ENCODE assay signal across 17 cellular contexts in genomic region chr9:42388846-42389245, GRCh38.
DNase-seq lines count a peak whose midpoint lies in the region; ATAC-seq, FAIRE-seq and TF ChIP-seq lines count a peak whose summit lies in the region.
"Had no signal": no experiment of that assay in that cellular context is flagged by ENCODE, and none has a peak within 500 bp of the region (broad histone marks: within the 10 kb centered on the region; RNA-seq: fewer than 3 reads in every experiment).

No MANE protein-coding gene starts in this region.

- no peak for TF ChIP-seq POLR2A in right lobe of liver (IDR thresholded peaks at IDR 0.05)
- TF ChIP-seq POLR2A in HepG2 (IDR thresholded peaks at IDR 0.05; ENCODE audit: insufficient read depth in 1 of 2, low read depth in 2 of 2, low read length in 2 of 2) = no peak
- no peak for TF ChIP-seq POLR2A in NB4 (IDR thresholded peaks at IDR 0.05; ENCODE audit: extremely low read depth, insufficient read length)

- ATAC-seq in right lobe of liver (peak; percentile 22 to 48 (median 27)), HepG2 (no peak; the same call in 2 of the 3 replicates), lower lobe of right lung (peak; percentile 21 to 25)
- ATAC-seq: PC-3 had no signal

- CTCF ChIA-PET in HepG2 (lab: Yijun Ruan, JAX; ENCODE audit: low intra/inter-chr PET ratio, low total read pairs) = no interaction called here

- H3K27ac ChIP-seq in right lobe of liver (no peak overlapping the region), HepG2 (ENCODE audit: extremely low read length, insufficient read depth, low read length) (no peak overlapping the region), lower lobe of right lung (no peak overlapping the region), colonic mucosa (no peak overlapping the region)
- H3K27ac ChIP-seq: C4-2B, GM23248, KMS-11, SJSA1 had no signal

- BruUV-seq in HepG2 (replicated peaks; lab: Mats Ljungman, UMichigan) = no TSS peak

- no peaks in the 10 kb centered on the region for H3K9me3 ChIP-seq in right lobe of liver
- no peaks in the 10 kb centered on the region for H3K9me3 ChIP-seq in HepG2 (ENCODE audit: low read length)
- H3K9me3 ChIP-seq in lower lobe of right lung = no peaks in the 10 kb centered on the region
- H3K9me3 ChIP-seq in colonic mucosa = no peaks in the 10 kb centered on the region
- H3K9me3 ChIP-seq: SJSA1 had no signal

- H3K79me2 ChIP-seq in HepG2 (ENCODE audit: insufficient read depth, low read length) = no peaks in the 10 kb centered on the region

- TF ChIP-seq CTCF in right lobe of liver (IDR thresholded peaks at IDR 0.05) (no peak), HepG2 (CRISPR knock-in tag; IDR thresholded peaks at IDR 0.05) (no peak), NB4 (IDR thresholded peaks at IDR 0.05; ENCODE audit: low read depth, low read length) (no peak), lower lobe of right lung (IDR thresholded peaks at IDR 0.05) (no peak), colonic mucosa (IDR thresholded peaks at IDR 0.05) (no peak)

- no peak overlapping the region for H3K4me2 ChIP-seq in HepG2 (ENCODE audit: low read depth, low read length)
- H3K4me2 ChIP-seq: KMS-11 had no signal

- DNase-seq in right lobe of liver = no peak
- no peak for DNase-seq in HepG2 (ENCODE audit: low spot score)
- DNase-seq in NB4 (ENCODE audit: low read depth) = peak; percentile 1
- DNase-seq in lower lobe of right lung = no peak
- DNase-seq in stimulated activated CD4-positive, alpha-beta T cell treated with anti-CD3 and anti-CD28 coated beads, Interleukin-15, amount 100 ng/mL, for 24 hours = no peak
- DNase-seq in colonic mucosa = no peak
- no peak for DNase-seq in activated CD4-positive, CD25-positive, alpha-beta regulatory T cell (lab: John Stamatoyannopoulos, UW)
- no peak for DNase-seq in stimulated activated CD8-positive, alpha-beta memory T cell treated with anti-CD3 and anti-CD28 coated beads, Interleukin-4, amount 100 ng/mL, for 48 hours
- DNase-seq: COR-L47, GM23248, NCI-H1105, NCI-H1694 treated with DMSO at 0.1 percent for 48 hours, NCI-H446, PC-3 had no signal

- intact Hi-C loops in right lobe of liver (cut with DNase I) (no loop called here), HepG2 (cut with micrococcal nuclease; ENCODE audit: unreplicated experiment) (no loop called here), lower lobe of right lung (cut with DNase I) (no loop called here), colonic mucosa (cut with DNase I) (no loop called here)

- H3K4me1 ChIP-seq in right lobe of liver = no peaks in the 10 kb centered on the region
- H3K4me1 ChIP-seq in HepG2 (ENCODE audit: insufficient read depth, low read length) = no peaks in the 10 kb centered on the region
- no peaks in the 10 kb centered on the region for H3K4me1 ChIP-seq in lower lobe of right lung
- H3K4me1 ChIP-seq in colonic mucosa = no peaks in the 10 kb centered on the region
- H3K4me1 ChIP-seq: SJSA1 had no signal

- TF ChIP-seq RAD21 in HepG2 (CRISPR knock-in tag; IDR thresholded peaks at IDR 0.05) = no peak

- WGBS in right lobe of liver (ENCODE audit: insufficient coverage, low coverage, low lambda C conversion rate, missing lambda C conversion rate) = 46% methylated on average over 6 of the region's 6 CpGs
- 13% methylated on average over 6 of the region's 6 CpGs for WGBS in HepG2 (ENCODE audit: low lambda C conversion rate)

- no peaks in the 10 kb centered on the region for H4K20me1 ChIP-seq in HepG2 (ENCODE audit: insufficient read depth, low read length)

- no peak overlapping the region for H3K9ac ChIP-seq in HepG2 (ENCODE audit: insufficient read depth, low read depth, low read length)
- no peak overlapping the region for H3K9ac ChIP-seq in colonic mucosa (ENCODE audit: low read depth in 2 of 2, low read length in 2 of 2)
- H3K9ac ChIP-seq: GM23248, KMS-11 had no signal

- TF ChIP-seq EP300 in HepG2 (IDR thresholded peaks at IDR 0.05; ENCODE audit: low read depth in 2 of 2, low read length in 2 of 2) = no peak
- TF ChIP-seq EP300 in HepG2 (CRISPR knock-in tag; IDR thresholded peaks at IDR 0.05; ENCODE audit: borderline replicate concordance) = no peak

- POLR2A ChIA-PET in HepG2 (lab: Yijun Ruan, JAX) = no interaction called here

- no peak for FAIRE-seq in HepG2 (lab: Jason Lieb, UNC)

- no peaks in the 10 kb centered on the region for H3K36me3 ChIP-seq in right lobe of liver
- H3K36me3 ChIP-seq in HepG2 (replicated peaks in 1 of 2; ENCODE audit: control insufficient read depth in 1 of 2, insufficient read depth in 2 of 2, low read length in 2 of 2) = no peaks in the 10 kb centered on the region
- H3K36me3 ChIP-seq in lower lobe of right lung = no peaks in the 10 kb centered on the region
- H3K36me3 ChIP-seq in colonic mucosa = no peaks in the 10 kb centered on the region
- H3K36me3 ChIP-seq: SJSA1 had no signal

- H3K4me3 ChIP-seq in right lobe of liver = no peak overlapping the region
- H3K4me3 ChIP-seq in HepG2 (replicated peaks in 1 of 3; ENCODE audit: insufficient read depth in 1 of 3, low read depth in 2 of 3, low read length in 3 of 3) = no peak overlapping the region
- no peak overlapping the region for H3K4me3 ChIP-seq in NB4 (ENCODE audit: low read depth, low read length)
- H3K4me3 ChIP-seq in lower lobe of right lung = no peak overlapping the region
- no peak overlapping the region for H3K4me3 ChIP-seq in colonic mucosa
- H3K4me3 ChIP-seq: GM23248, SJSA1 had no signal

- in situ Hi-C loops in HepG2 (cut with HindIII; ENCODE audit: extremely low pct_ligation_motif_present, low pct_unique_long_range_greater_than_20kb) = no loop called here

- H3K27me3 ChIP-seq in right lobe of liver = no peaks in the 10 kb centered on the region
- H3K27me3 ChIP-seq in HepG2 (ENCODE audit: control insufficient read depth in 1 of 2, insufficient read depth in 2 of 2, low read length in 2 of 2) = no peaks in the 10 kb centered on the region
- no peaks in the 10 kb centered on the region for H3K27me3 ChIP-seq in lower lobe of right lung (ENCODE audit: low read depth)
- no peaks in the 10 kb centered on the region for H3K27me3 ChIP-seq in colonic mucosa
- H3K27me3 ChIP-seq: SJSA1 had no signal

- H2AFZ ChIP-seq in HepG2 (ENCODE audit: low read length) = no peak overlapping the region
- H2AFZ ChIP-seq: GM23248 had no signal

TF ChIP-seq in HepG2, 621 proteins besides CTCF, POLR2A, EP300 and RAD21:
- no peak for TF ChIP-seq RBFOX2 (IDR thresholded peaks at IDR 0.05; ENCODE audit: low read depth, low read length)
- no peak for TF ChIP-seq ZSCAN30 (CRISPR knock-in tag; IDR thresholded peaks at IDR 0.05)
- TF ChIP-seq ZBTB21 (CRISPR knock-in tag; IDR thresholded peaks at IDR 0.05) = no peak
